In the genomic region with DNA sequence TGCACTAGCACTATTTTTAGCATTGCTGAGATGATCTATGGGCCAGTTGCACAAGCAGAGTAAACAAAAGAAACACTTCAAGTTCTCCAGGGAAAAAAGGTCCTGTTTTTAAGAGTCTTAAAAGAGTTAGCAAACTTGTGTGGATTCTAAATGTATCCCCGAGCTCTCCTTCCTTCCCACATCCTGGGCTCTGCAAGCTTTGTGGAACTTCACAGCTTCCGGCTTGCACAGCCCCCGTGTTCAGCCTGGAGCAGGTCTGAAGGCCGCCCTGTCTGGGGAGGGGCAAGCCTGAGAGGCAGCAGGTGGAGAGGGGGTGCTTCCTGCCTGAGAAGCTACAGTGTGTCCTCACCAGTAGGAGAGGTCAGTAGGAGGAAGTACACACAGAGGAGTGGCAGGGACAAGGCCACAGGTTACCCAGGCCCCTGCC, we compare ENCODE assay signal across 8 cellular contexts. TPM values are rescaled to one million over a fixed set of nuclear protein-coding genes. Genes with fewer than 3 reads are reported as not detected.
DNase-seq lines count a peak whose midpoint lies in the region; ATAC-seq, FAIRE-seq and TF ChIP-seq lines count a peak whose summit lies in the region.

No MANE protein-coding gene starts in this region.

- POLR2A ChIA-PET in K562 (lab: Yijun Ruan, JAX) = interaction anchor here (0.6 to 1.0 kb wide), 3 partner anchors 10 to 40 kb away, joined by 3 read pairs; no protein-coding TSS in a partner anchor

- H3K9ac ChIP-seq in NT2/D1 (ENCODE audit: insufficient read length, low read depth) (no peak overlapping the region), K562 (ENCODE audit: insufficient read depth in 1 of 2, low read depth in 2 of 2, low read length in 2 of 2) (peak overlapping the region in 1 of 2 experiments; percentile 61; a peak in 2 of 4 replicates)

- intact Hi-C loops in K562 (cut with micrococcal nuclease) = no loop called here

- 36% methylated on average over 4 of the region's 4 CpGs for WGBS in K562 (ENCODE audit: insufficient coverage, low coverage, missing lambda C conversion rate)

- ATAC-seq in HG02678 (IDR thresholded peaks at IDR 0.05; ENCODE audit: unreplicated experiment) = peak; percentile 77
- peak; percentile 94 for ATAC-seq in K562
- no peak for ATAC-seq in GM18858 (IDR thresholded peaks at IDR 0.05; ENCODE audit: unreplicated experiment)

- no peak for TF ChIP-seq CTCF in K562 (IDR thresholded peaks at IDR 0.05 in 2 of 3, conservative IDR thresholded peaks at IDR 0.05 in 1 of 3; ENCODE audit: insufficient read depth in 2 of 3, low read depth in 1 of 3, low read length in 3 of 3)

- no peak overlapping the region for H3K4me2 ChIP-seq in K562 (ENCODE audit: insufficient read depth, low read length)

- TF ChIP-seq POLR2A in K562 (conservative IDR thresholded peaks at IDR 0.05) = no peak

- H3K9me3 ChIP-seq in NT2/D1 (ENCODE audit: insufficient read depth, low read length) (no peaks in the 10 kb centered on the region), K562 (replicated peaks; ENCODE audit: control insufficient read depth, insufficient read depth, low read depth, low read length) (no peaks in the 10 kb centered on the region)

- no peak for TF ChIP-seq RAD21 in K562 (CRISPR knock-in tag; conservative IDR thresholded peaks at IDR 0.05 in 1 of 2, IDR thresholded peaks at IDR 0.05 in 1 of 2)

- no peaks in the 10 kb centered on the region; the same call in 1 of the 2 replicates for H4K20me1 ChIP-seq in K562 (replicated peaks; ENCODE audit: control insufficient read depth, insufficient read depth, low read length)

- in situ Hi-C loops in K562 (cut with MboI) = no loop called here

- no peaks in the 10 kb centered on the region for H3K79me2 ChIP-seq in K562 (ENCODE audit: control insufficient read depth, insufficient read depth, low read length)

- H3K4me3 ChIP-seq in NT2/D1 (ENCODE audit: insufficient read length, low read depth) = no peak overlapping the region
- H3K4me3 ChIP-seq in K562 = no peak overlapping the region

- no peak for FAIRE-seq in K562 (lab: Jason Lieb, UNC)

- H3K9me1 ChIP-seq in K562 (ENCODE audit: control insufficient read depth, insufficient read depth, low read length) = no peaks in the 10 kb centered on the region

- peaks cover 14% of the 10 kb centered on the region for H3K36me3 ChIP-seq in NT2/D1 (ENCODE audit: insufficient read depth, insufficient read length, low read length)
- peaks cover 36% of the 10 kb centered on the region; the same call in 2 of the 3 replicates for H3K36me3 ChIP-seq in K562 (ENCODE audit: control insufficient read depth, insufficient read depth, low read length)

- H3K4me1 ChIP-seq in NT2/D1 (ENCODE audit: insufficient read depth, insufficient read length) (peaks cover 16% of the 10 kb centered on the region), K562 (replicated peaks in 1 of 2; ENCODE audit: control insufficient read depth in 2 of 2, insufficient read depth in 2 of 2, low read length in 2 of 2) (peaks cover 9 to 18% of the 10 kb centered on the region in 2 experiments; a peak in 3 of 5 replicates)

- CTCF ChIA-PET in K562 (lab: Yijun Ruan, JAX; ENCODE audit: low intra/inter-chr PET ratio) = no interaction called here

- BruUV-seq in K562 (replicated peaks; lab: Mats Ljungman, UMichigan) = no TSS peak

- H3K27me3 ChIP-seq in NT2/D1 (ENCODE audit: insufficient read depth, insufficient read length) (no peaks in the 10 kb centered on the region), K562 (ENCODE audit: control insufficient read depth in 2 of 2, insufficient read depth in 2 of 2, low read length in 2 of 2) (no peaks in the 10 kb centered on the region)

- peak overlapping the region; percentile 48; the same call in 1 of the 3 replicates for H3K27ac ChIP-seq in K562 (ENCODE audit: extremely low read depth, low read depth, low read length)

- TF ChIP-seq EP300 in K562 (IDR thresholded peaks at IDR 0.05; ENCODE audit: low read length) = no peak

- no peak overlapping the region for H2AFZ ChIP-seq in K562 (ENCODE audit: low read depth, low read length)

- DNase-seq in NCI-H2171 treated with DMSO at 0.1 percent for 48 hours (lab: John Stamatoyannopoulos, UW) (peak; percentile 48), NCI-H2171 (lab: John Stamatoyannopoulos, UW) (no peak), NT2/D1 (ENCODE audit: low read depth, low spot score) (peak; percentile 18), K562 (ENCODE audit: extremely low read depth in 1 of 4, low spot score in 3 of 4) (peak; percentile 36 to 55 (median 46)), islet precursor cell (peak; percentile 79), stromal cell of bone marrow (ENCODE audit: low read depth) (peak; percentile 68)

TF ChIP-seq in K562, 482 proteins besides CTCF, POLR2A, EP300 and RAD21 (continues in another document):
- TF ChIP-seq KDM4B (IDR thresholded peaks at IDR 0.05; ENCODE audit: borderline replicate concordance in 2 of 2, low read depth in 1 of 2) = no peak
- peak; percentile 58 for TF ChIP-seq GABPA (tag; conservative IDR thresholded peaks at IDR 0.05; ENCODE audit: low read depth)
- TF ChIP-seq, protein P1, sequence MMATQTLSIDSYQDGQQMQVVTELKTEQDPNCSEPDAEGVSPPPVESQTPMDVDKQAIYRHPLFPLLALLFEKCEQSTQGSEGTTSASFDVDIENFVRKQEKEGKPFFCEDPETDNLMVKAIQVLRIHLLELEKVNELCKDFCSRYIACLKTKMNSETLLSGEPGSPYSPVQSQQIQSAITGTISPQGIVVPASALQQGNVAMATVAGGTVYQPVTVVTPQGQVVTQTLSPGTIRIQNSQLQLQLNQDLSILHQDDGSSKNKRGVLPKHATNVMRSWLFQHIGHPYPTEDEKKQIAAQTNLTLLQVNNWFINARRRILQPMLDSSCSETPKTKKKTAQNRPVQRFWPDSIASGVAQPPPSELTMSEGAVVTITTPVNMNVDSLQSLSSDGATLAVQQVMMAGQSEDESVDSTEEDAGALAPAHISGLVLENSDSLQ (IDR thresholded peaks at IDR 0.05) = 0 out of 2 replicates have a peak, but pooled peaks have one; percentile 13
- TF ChIP-seq MEF2D (tag; conservative IDR thresholded peaks at IDR 0.05; ENCODE audit: low read depth) = peak; percentile 92
- no peak for TF ChIP-seq CEBPG (CRISPR knock-in tag; IDR thresholded peaks at IDR 0.05)
- peak in 1 of 2 experiments; percentile 39; a peak in 2 of 4 replicates for TF ChIP-seq CEBPG (tag; conservative IDR thresholded peaks at IDR 0.05 in 1 of 2, IDR thresholded peaks at IDR 0.05 in 1 of 2)
- TF ChIP-seq, protein P2, sequence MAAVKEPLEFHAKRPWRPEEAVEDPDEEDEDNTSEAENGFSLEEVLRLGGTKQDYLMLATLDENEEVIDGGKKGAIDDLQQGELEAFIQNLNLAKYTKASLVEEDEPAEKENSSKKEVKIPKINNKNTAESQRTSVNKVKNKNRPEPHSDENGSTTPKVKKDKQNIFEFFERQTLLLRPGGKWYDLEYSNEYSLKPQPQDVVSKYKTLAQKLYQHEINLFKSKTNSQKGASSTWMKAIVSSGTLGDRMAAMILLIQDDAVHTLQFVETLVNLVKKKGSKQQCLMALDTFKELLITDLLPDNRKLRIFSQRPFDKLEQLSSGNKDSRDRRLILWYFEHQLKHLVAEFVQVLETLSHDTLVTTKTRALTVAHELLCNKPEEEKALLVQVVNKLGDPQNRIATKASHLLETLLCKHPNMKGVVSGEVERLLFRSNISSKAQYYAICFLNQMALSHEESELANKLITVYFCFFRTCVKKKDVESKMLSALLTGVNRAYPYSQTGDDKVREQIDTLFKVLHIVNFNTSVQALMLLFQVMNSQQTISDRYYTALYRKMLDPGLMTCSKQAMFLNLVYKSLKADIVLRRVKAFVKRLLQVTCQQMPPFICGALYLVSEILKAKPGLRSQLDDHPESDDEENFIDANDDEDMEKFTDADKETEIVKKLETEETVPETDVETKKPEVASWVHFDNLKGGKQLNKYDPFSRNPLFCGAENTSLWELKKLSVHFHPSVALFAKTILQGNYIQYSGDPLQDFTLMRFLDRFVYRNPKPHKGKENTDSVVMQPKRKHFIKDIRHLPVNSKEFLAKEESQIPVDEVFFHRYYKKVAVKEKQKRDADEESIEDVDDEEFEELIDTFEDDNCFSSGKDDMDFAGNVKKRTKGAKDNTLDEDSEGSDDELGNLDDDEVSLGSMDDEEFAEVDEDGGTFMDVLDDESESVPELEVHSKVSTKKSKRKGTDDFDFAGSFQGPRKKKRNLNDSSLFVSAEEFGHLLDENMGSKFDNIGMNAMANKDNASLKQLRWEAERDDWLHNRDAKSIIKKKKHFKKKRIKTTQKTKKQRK (IDR thresholded peaks at IDR 0.05; ENCODE audit: borderline replicate concordance, low read depth, low read length) = no peak
- TF ChIP-seq, protein P3, sequence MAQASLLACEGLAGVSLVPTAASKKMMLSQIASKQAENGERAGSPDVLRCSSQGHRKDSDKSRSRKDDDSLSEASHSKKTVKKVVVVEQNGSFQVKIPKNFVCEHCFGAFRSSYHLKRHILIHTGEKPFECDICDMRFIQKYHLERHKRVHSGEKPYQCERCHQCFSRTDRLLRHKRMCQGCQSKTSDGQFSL (CRISPR knock-in tag; IDR thresholded peaks at IDR 0.05) = peak; percentile 53; the same call in 1 of the 2 replicates
- TF ChIP-seq, protein P3 (tag; IDR thresholded peaks at IDR 0.05) = no peak
- TF ChIP-seq FOXA3 (CRISPR knock-in tag; conservative IDR thresholded peaks at IDR 0.05 in 1 of 2, IDR thresholded peaks at IDR 0.05 in 1 of 2) = peak in 1 of 2 experiments; percentile 73; a peak in 2 of 4 replicates

RNA-seq across cellular contexts. Expression of a gene that starts 35.1 kb away (rescaled TPM):
- total RNA-seq in K562 (2011; cell fraction: chromatin; rRNA removed; ENCODE audit: low replicate concordance) = 0.30 and 0.79 TPM in 2 replicates
- total RNA-seq in K562 (2011; cell fraction: nucleolus; rRNA removed) = 0.39 and 0.50 TPM in 2 replicates
- 0.22 and 0.31 TPM in 2 replicates for total RNA-seq in K562 (2011; cell fraction: nucleoplasm; rRNA removed)
- total RNA-seq in K562 (2014; rRNA removed) (not detected in 2 replicates), K562 (2014; rRNA removed; fragmentation: Illumina TruSeq; extraction: Trizol) (not detected in 2 replicates), K562 (2015; rRNA removed; fragmentation: Illumina TruSeq; extraction: Trizol) (0.07 and 0.08 TPM in 2 replicates), K562 (2021) (0.16 and 0.22 TPM in 2 replicates)
- polyA plus RNA-seq in K562 (2011; rRNA removed) (0.03 TPM in 2 replicates), K562 (2014; fragmentation: Illumina TruSeq; extraction: Trizol) (0.04 TPM in 1 of 2 replicates, not detected in the other), K562 (2014; fragmentation: Nextera tagmentation; extraction: Ambion mirVana) (not detected), K562 (2014; rRNA removed) (0.01 TPM in 1 of 2 replicates, not detected in the other)
- polyA plus RNA-seq in K562 (2011; cell fraction: cytosol; rRNA removed) = 0.01 and 0.15 TPM in 2 replicates
- polyA plus RNA-seq in K562 (2011; cell fraction: nucleus; rRNA removed) = 0.14 and 0.54 TPM in 2 replicates
- polyA plus RNA-seq in K562 (2012) = 0.08 and 0.10 TPM in 2 replicates
- polyA minus RNA-seq in K562 (2011; rRNA and poly(A)+ RNA removed) = not detected in 2 replicates
- not detected in 2 replicates for polyA minus RNA-seq in K562 (2011; cell fraction: cytosol; rRNA and poly(A)+ RNA removed)
- 0.11 and 0.13 TPM in 2 replicates for polyA minus RNA-seq in K562 (2011; cell fraction: nucleus; rRNA and poly(A)+ RNA removed)
